ENCODE assay signal across 6 cellular contexts in the genomic region with DNA sequence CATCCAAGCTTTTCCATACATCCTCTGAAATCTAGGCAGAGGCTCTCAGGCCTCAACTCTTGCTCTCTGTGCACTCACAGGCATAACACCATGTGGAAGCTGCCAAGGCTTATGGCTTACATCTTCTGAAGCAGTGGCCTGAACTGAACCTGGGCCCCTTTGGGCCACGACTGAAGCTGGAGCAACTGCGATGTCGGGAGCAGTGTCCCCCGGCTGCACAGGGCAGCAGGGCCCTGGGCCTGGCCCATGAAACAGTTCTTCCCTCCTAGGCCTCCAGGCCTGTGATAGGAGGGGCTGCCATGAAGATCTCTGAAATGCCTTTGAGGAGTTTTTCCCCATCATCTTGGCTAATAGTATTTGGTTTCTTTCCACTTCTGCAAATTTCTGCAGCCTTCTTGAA.
"Had no signal": no experiment of that assay in that cellular context is flagged by ENCODE, and none has a peak within 500 bp of the region (broad histone marks: within the 10 kb centered on the region; RNA-seq: fewer than 3 reads in every experiment).

No MANE protein-coding gene starts in this region.

- H3K27ac ChIP-seq: HL-60, KMS-11 had no signal

- H3K4me3 ChIP-seq: K562 had no signal

- DNase-seq: IMR-90, KBM-7, KG1 had no signal
